ENCODE assay signal across 11 cellular contexts in genomic region chr11:5691963-5692358, GRCh38. TPM values are rescaled to one million over a fixed set of nuclear protein-coding genes. Genes with fewer than 3 reads are reported as not detected.
DNase-seq lines count a peak whose midpoint lies in the region; ATAC-seq and TF ChIP-seq lines count a peak whose summit lies in the region.
"Had no signal": no experiment of that assay in that cellular context is flagged by ENCODE, and none has a peak within 500 bp of the region (broad histone marks: within the 10 kb centered on the region; RNA-seq: fewer than 3 reads in every experiment).

No MANE protein-coding gene starts in this region.

- peak overlapping the region; percentile 62 for H3K4me2 ChIP-seq in fibroblast of lung (ENCODE audit: extremely low read depth, insufficient read depth, low read length)

- whole genome bisulfite sequencing in thymus, result 7% methylated on average over 3 of the region's 3 CpGs

- H3K27ac ChIP-seq in fibroblast of lung (ENCODE audit: insufficient read depth, low read length), result no peak overlapping the region
- H3K27ac ChIP-seq in thymus (ENCODE audit: low read depth), result no peak overlapping the region

- H4K20me1 ChIP-seq in fibroblast of lung (ENCODE audit: control insufficient read depth, extremely low read depth, insufficient read depth, low read length), result no peaks in the 10 kb centered on the region

- H3K9ac ChIP-seq in fibroblast of lung (ENCODE audit: insufficient read depth, low read length), result no peak overlapping the region

- H3K27me3 ChIP-seq in fibroblast of lung (ENCODE audit: control insufficient read depth, insufficient read depth, low read length) (no peaks in the 10 kb centered on the region), thymus (ENCODE audit: control insufficient read depth, insufficient read depth) (no peaks in the 10 kb centered on the region)

- H3K27me3 Mint-ChIP-seq in activated T-cell treated with anti-CD3 and anti-CD28 coated beads, Interleukin-2, amount 50 U/mL, for 4 hours (ENCODE audit: low read depth), result no peaks in the 10 kb centered on the region
- no peaks in the 10 kb centered on the region for H3K27me3 Mint-ChIP-seq in T-helper 17 cell

- peak overlapping the region; percentile 98 for H3K27ac Mint-ChIP-seq in T-helper 17 cell

- H3K4me3 Mint-ChIP-seq in activated T-cell treated with anti-CD3 and anti-CD28 coated beads, Interleukin-2, amount 50 U/mL, for 4 hours, result peak overlapping the region; percentile 88
- peak overlapping the region; percentile 99 for H3K4me3 Mint-ChIP-seq in T-helper 17 cell

- peaks cover 3% of the 10 kb centered on the region for H3K36me3 ChIP-seq in fibroblast of lung (ENCODE audit: control insufficient read depth, insufficient read depth, low read length)
- H3K36me3 ChIP-seq in thymus (ENCODE audit: control insufficient read depth, insufficient read depth), result peaks cover 7% of the 10 kb centered on the region

- no peak for DNase-seq in activated T-cell treated with anti-CD3 and anti-CD28 coated beads, Interleukin-2, amount 50 U/mL, for 4 hours
- DNase-seq in activated T-cell treated with anti-CD3 and anti-CD28 coated beads, Interleukin-2, amount 50 U/mL, for 1 hour, result no peak
- DNase-seq in T-helper 17 cell (no peak), fibroblast of lung (ENCODE audit: low read depth in 2 of 2) (no peak), NCI-H526 treated with DMSO at 0.1 percent for 48 hours (lab: John Stamatoyannopoulos, UW) (no peak), COLO668 (lab: John Stamatoyannopoulos, UW; ENCODE audit: unreplicated experiment) (no peak), hepatic stellate cell (ENCODE audit: low spot score) (no peak)
- DNase-seq: NCI-H446 treated with DMSO at 0.1 percent for 48 hours, retina had no signal

- no peak overlapping the region for H2AFZ ChIP-seq in fibroblast of lung (ENCODE audit: low read length)

- TF ChIP-seq CTCF in fibroblast of lung (conservative IDR thresholded peaks at IDR 0.05 in 1 of 2, IDR thresholded peaks at IDR 0.05 in 1 of 2; ENCODE audit: low read depth in 1 of 2, low read length in 2 of 2), result no peak

- H3K79me2 ChIP-seq in fibroblast of lung (ENCODE audit: control insufficient read depth, insufficient read depth, low read length), result peaks cover 6% of the 10 kb centered on the region

- H3K4me1 ChIP-seq in fibroblast of lung (ENCODE audit: control insufficient read depth, extremely low read depth, insufficient read depth, low read length) (peaks cover 9% of the 10 kb centered on the region), thymus (ENCODE audit: control insufficient read depth, insufficient read depth, low read length) (peaks cover 4% of the 10 kb centered on the region)

- peak overlapping the region in 1 of 4 experiments; percentile 64 for H3K4me3 ChIP-seq in fibroblast of lung (replicated peaks in 1 of 4; ENCODE audit: control extremely low read depth in 1 of 4, insufficient read depth in 1 of 4, low read depth in 3 of 4, low read length in 4 of 4)
- peak overlapping the region; percentile 81 for H3K4me3 ChIP-seq in thymus (ENCODE audit: low read length)

- peaks cover 67% of the 10 kb centered on the region for H3K4me1 Mint-ChIP-seq in activated T-cell treated with anti-CD3 and anti-CD28 coated beads, Interleukin-2, amount 50 U/mL, for 4 hours (ENCODE audit: low read depth)
- H3K4me1 Mint-ChIP-seq in T-helper 17 cell, result peaks cover 61% of the 10 kb centered on the region

- no peaks in the 10 kb centered on the region for H3K9me3 ChIP-seq in T-helper 17 cell (ENCODE audit: control insufficient read depth, low read length, poor library complexity, severe bottlenecking)
- no peaks in the 10 kb centered on the region for H3K9me3 ChIP-seq in fibroblast of lung (ENCODE audit: control insufficient read depth, insufficient read depth, low read depth, low read length)
- no peaks in the 10 kb centered on the region for H3K9me3 ChIP-seq in thymus (ENCODE audit: control insufficient read depth)

- peaks cover 14% of the 10 kb centered on the region for H3K36me3 Mint-ChIP-seq in activated T-cell treated with anti-CD3 and anti-CD28 coated beads, Interleukin-2, amount 50 U/mL, for 4 hours (ENCODE audit: insufficient read depth)
- H3K36me3 Mint-ChIP-seq in T-helper 17 cell (ENCODE audit: low read depth), result peaks cover 13% of the 10 kb centered on the region

- H3K9me3 Mint-ChIP-seq in activated T-cell treated with anti-CD3 and anti-CD28 coated beads, Interleukin-2, amount 50 U/mL, for 4 hours, result no peaks in the 10 kb centered on the region

- no peak for ATAC-seq in activated T-cell treated with anti-CD3 and anti-CD28 coated beads, Interleukin-2, amount 50 U/mL, for 4 hours
- ATAC-seq in T-helper 17 cell, result peak; percentile 17

RNA-seq across cellular contexts. Expression of gene TRIM22, which starts 2.4 kb away (rescaled TPM):
- 10 to 100 TPM; 25.0 to 53.3 (median 41.1) TPM for total RNA-seq in activated T-cell treated with anti-CD3 and anti-CD28 coated beads, Interleukin-2, amount 50 U/mL, for 4 hours
- total RNA-seq in T-helper 17 cell (100 to 1,000 TPM; 273 to 293 TPM), fibroblast of lung (94.8 and 112 TPM in 2 replicates)
- polyA plus RNA-seq in fibroblast of lung (74.3 and 108 TPM in 2 replicates), thymus (144 TPM)
- polyA plus RNA-seq in fibroblast of lung (2012), result 53.7 and 69.3 TPM in 2 replicates
- polyA minus RNA-seq in fibroblast of lung (ENCODE audit: low replicate concordance), result 23.9 and 30.6 TPM in 2 replicates

RNA-seq across cellular contexts. Expression of gene TRIM5, which starts 7.1 kb away (rescaled TPM):
- total RNA-seq in activated T-cell treated with anti-CD3 and anti-CD28 coated beads, Interleukin-2, amount 50 U/mL, for 4 hours, result 1 to 10 TPM; 5.0 to 8.7 (median 5.2) TPM
- total RNA-seq in T-helper 17 cell (10 to 100 TPM in 1 of 2 donors, 1 to 10 TPM in 1; 9.9 to 10.4 TPM), fibroblast of lung (43.4 and 47.9 TPM in 2 replicates)
- polyA plus RNA-seq in fibroblast of lung (26.8 and 32.4 TPM in 2 replicates), thymus (12.2 TPM)
- 20.4 and 22.2 TPM in 2 replicates for polyA plus RNA-seq in fibroblast of lung (2012)
- 11.9 and 19.4 TPM in 2 replicates for polyA minus RNA-seq in fibroblast of lung (ENCODE audit: low replicate concordance)

RNA-seq across cellular contexts. Expression of gene OR56B1, which starts 44.3 kb away (rescaled TPM):
- total RNA-seq in activated T-cell treated with anti-CD3 and anti-CD28 coated beads, Interleukin-2, amount 50 U/mL, for 4 hours, result not detected
- total RNA-seq in T-helper 17 cell (under 1 TPM in 1 of 2 donors, not detected in 1; 0.20 TPM), fibroblast of lung (not detected in 2 replicates)
- polyA plus RNA-seq in fibroblast of lung (not detected in 2 replicates), thymus (0.11 TPM)
- polyA plus RNA-seq in fibroblast of lung (2012), result not detected in 2 replicates
- polyA minus RNA-seq in fibroblast of lung (ENCODE audit: low replicate concordance), result not detected in 2 replicates
- total RNA-seq: chondrocyte had no signal
